Comparison of ENCODE assay signal across 8 cellular contexts in the genomic region with DNA sequence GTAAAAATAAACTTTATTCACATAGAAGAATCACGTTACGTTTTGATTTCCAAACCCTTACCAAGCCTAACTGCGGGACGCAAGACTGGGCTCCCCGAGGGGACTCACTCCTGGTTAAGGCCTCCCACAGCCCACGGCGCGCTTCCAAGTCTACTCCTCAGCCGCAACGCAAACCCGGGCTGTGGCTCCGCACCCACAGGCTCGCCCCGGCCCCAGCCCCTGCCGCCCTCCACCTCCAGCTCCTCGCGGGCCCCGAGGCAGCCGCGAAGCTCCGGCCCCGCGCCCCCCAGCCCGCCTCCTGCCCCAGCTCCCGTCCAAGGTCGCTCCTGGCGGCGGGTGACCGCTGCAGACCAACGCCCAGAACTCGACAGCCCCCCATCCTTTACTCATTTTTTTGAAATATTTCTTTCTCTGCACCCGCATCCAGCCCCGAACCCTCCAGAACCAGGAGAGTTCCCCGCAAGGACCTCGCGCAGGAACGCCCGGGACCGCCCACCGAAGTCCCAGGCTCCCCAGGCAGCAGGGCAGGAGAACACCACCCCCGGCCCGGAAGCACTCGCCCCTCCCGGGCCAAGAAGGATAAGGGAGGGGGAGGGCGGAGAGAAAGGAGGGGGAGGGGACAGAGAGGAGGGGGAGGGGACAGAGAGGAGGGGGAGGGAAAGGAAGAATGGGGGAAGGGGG. TPM values are rescaled to one million over a fixed set of nuclear protein-coding genes. Genes with fewer than 3 reads are reported as not detected.
DNase-seq lines count a peak whose midpoint lies in the region; ATAC-seq, FAIRE-seq and TF ChIP-seq lines count a peak whose summit lies in the region.

No MANE protein-coding gene starts in this region.

- peak; percentile 30 for DNase-seq in NK-92 treated with Interleukin-12 subunit alpha and Interleukin-12 subunit beta, amount 100 ng/mL, for 24 hours (lab: John Stamatoyannopoulos, UW)
- DNase-seq in NK-92 (lab: John Stamatoyannopoulos, UW; ENCODE audit: unreplicated experiment) = no peak
- peak; percentile 41 for DNase-seq in NCI-H1694 (lab: John Stamatoyannopoulos, UW)
- DNase-seq in bronchial epithelial cell (ENCODE audit: low read depth) = peak; percentile 41
- DNase-seq in immature natural killer cell = peak; percentile 45 to 55 (median 48)

- no peaks in the 10 kb centered on the region for H3K36me3 Mint-ChIP-seq in immature natural killer cell

- peaks cover 3% of the 10 kb centered on the region for H3K36me3 ChIP-seq in bronchial epithelial cell (ENCODE audit: control insufficient read depth, insufficient read depth, low read length)

- peaks cover 0 to 16% (median 8%) of the 10 kb centered on the region in 3 donors for H3K27me3 Mint-ChIP-seq in immature natural killer cell (ENCODE audit: low read depth in 3 of 3)

- H3K4me3 Mint-ChIP-seq in immature natural killer cell = peak overlapping the region; percentile 87 to 93 (median 88)

- ATAC-seq in HG03175 (IDR thresholded peaks at IDR 0.05; ENCODE audit: unreplicated experiment) = no peak

- H3K4me3 ChIP-seq in bronchial epithelial cell (ENCODE audit: low read depth, low read length) (peak overlapping the region; percentile 87), skin epidermis (peak overlapping the region; percentile 85 to 99 (median 93))

- peak overlapping the region; percentile 77 to 94 (median 90) for H3K27ac Mint-ChIP-seq in immature natural killer cell

- H3K27ac ChIP-seq in VCaP (peak overlapping the region; percentile 99), skin epidermis (peak overlapping the region; percentile 95 to 100 (median 99))

- H3K27me3 ChIP-seq in bronchial epithelial cell (ENCODE audit: control insufficient read depth, insufficient read depth, low read length) = no peaks in the 10 kb centered on the region

- peaks cover 38 to 58% of the 10 kb centered on the region in 2 donors for H3K4me1 Mint-ChIP-seq in immature natural killer cell

- H3K9me3 Mint-ChIP-seq in immature natural killer cell = no peaks in the 10 kb centered on the region

- FAIRE-seq in bronchial epithelial cell (lab: Jason Lieb, UNC) = no peak

- TF ChIP-seq CTCF in VCaP (conservative IDR thresholded peaks at IDR 0.05) = no peak
- TF ChIP-seq CTCF in bronchial epithelial cell (IDR thresholded peaks at IDR 0.05; ENCODE audit: insufficient read depth, low read length, severe bottlenecking) = no peak

RNA-seq across cellular contexts. Expression of a gene that starts 0.9 kb away (rescaled TPM):
- total RNA-seq in bronchial epithelial cell = 150 and 165 TPM in 2 replicates
- polyA plus RNA-seq in immature natural killer cell = 10 to 100 TPM in 2 of 3 donors, 1 to 10 TPM in 1; 9.6 to 31.7 (median 21.4) TPM
